ENCODE assay signal across 8 cellular contexts in genomic region chr10:111360260-111360925, GRCh38.
DNase-seq lines count a peak whose midpoint lies in the region; ATAC-seq lines count a peak whose summit lies in the region.

No MANE protein-coding gene starts in this region.

- CTCF ChIA-PET in naive thymus-derived CD4-positive, alpha-beta T cell (lab: Charles Lee) = no interaction called here

- ATAC-seq in GM19455 (IDR thresholded peaks at IDR 0.05; ENCODE audit: unreplicated experiment) (peak; percentile 83), HG03378 (IDR thresholded peaks at IDR 0.05; ENCODE audit: unreplicated experiment) (peak; percentile 91)
- peak; percentile 54 for ATAC-seq in naive thymus-derived CD4-positive, alpha-beta T cell

- no peaks in the 10 kb centered on the region for H3K4me1 Mint-ChIP-seq in naive thymus-derived CD4-positive, alpha-beta T cell

- H3K36me3 ChIP-seq in naive thymus-derived CD4-positive, alpha-beta T cell (ENCODE audit: control insufficient read depth in 2 of 3, insufficient read depth in 3 of 3, low read length in 3 of 3) = no peaks in the 10 kb centered on the region

- peaks cover 0 to 1% (median 0%) of the 10 kb centered on the region in 11 donors for H3K9me3 Mint-ChIP-seq in naive thymus-derived CD4-positive, alpha-beta T cell

- no peaks in the 10 kb centered on the region for H3K4me1 ChIP-seq in naive thymus-derived CD4-positive, alpha-beta T cell (ENCODE audit: control insufficient read depth in 2 of 2, insufficient read depth in 2 of 2, low read length in 2 of 2)

- H3K27ac Mint-ChIP-seq in naive thymus-derived CD4-positive, alpha-beta T cell = no peak overlapping the region

- intact Hi-C loops in naive thymus-derived CD4-positive, alpha-beta T cell (cut with micrococcal nuclease) = loop anchor here in 1 of 2 donors (1.0 kb wide), 1 partner anchor 614 kb away; no protein-coding TSS in a partner anchor

- H3K4me3 Mint-ChIP-seq in naive thymus-derived CD4-positive, alpha-beta T cell = no peak overlapping the region

- H3K9me3 ChIP-seq in naive thymus-derived CD4-positive, alpha-beta T cell (ENCODE audit: control insufficient read depth in 2 of 3, low read length in 3 of 3) = no peaks in the 10 kb centered on the region

- DNase-seq in ELR (ENCODE audit: low read depth) (peak; percentile 18), NCI-H82 (lab: John Stamatoyannopoulos, UW) (peak; percentile 81), ecto neural progenitor cell (ENCODE audit: low spot score) (peak; percentile 62), NCI-H2081 treated with DMSO at 0.1 percent for 48 hours (lab: John Stamatoyannopoulos, UW) (no peak)
- peak in 3 of 9 donors; percentile 2 to 12 (median 5) for DNase-seq in naive thymus-derived CD4-positive, alpha-beta T cell
- no peak for DNase-seq in activated CD4-positive, CD25-positive, alpha-beta regulatory T cell (lab: John Stamatoyannopoulos, UW)

- H3K36me3 Mint-ChIP-seq in naive thymus-derived CD4-positive, alpha-beta T cell = no peaks in the 10 kb centered on the region

- POLR2A ChIA-PET in naive thymus-derived CD4-positive, alpha-beta T cell (lab: Charles Lee) = no interaction called here

- no peaks in the 10 kb centered on the region for H3K27me3 ChIP-seq in naive thymus-derived CD4-positive, alpha-beta T cell (ENCODE audit: control insufficient read depth in 2 of 2, insufficient read depth in 2 of 2, low read length in 2 of 2)

- peaks cover 11 to 64% (median 40%) of the 10 kb centered on the region in 5 donors for H3K27me3 Mint-ChIP-seq in naive thymus-derived CD4-positive, alpha-beta T cell

- no peak overlapping the region for H3K27ac ChIP-seq in naive thymus-derived CD4-positive, alpha-beta T cell (ENCODE audit: low read depth, low read length)

- H3K4me3 ChIP-seq in naive thymus-derived CD4-positive, alpha-beta T cell (ENCODE audit: low read length) = no peak overlapping the region

Comparison
In these comparisons a context has a peak if more than half of its experiments do, and no peak if none do; other contexts are left out.
1. DNase-seq: peak in ELR (single experiment), NCI-H82 (single experiment) and ecto neural progenitor cell (single experiment); none in activated CD4-positive, CD25-positive, alpha-beta regulatory T cell (0 of 4) and NCI-H2081 treated with DMSO at 0.1 percent for 48 hours (single experiment).
2. Peak in every context shown above with its lines, with median percentiles within 50 percentile points of each other: ATAC-seq.